11 cellular contexts compared by ENCODE assay signal in the genomic region with DNA sequence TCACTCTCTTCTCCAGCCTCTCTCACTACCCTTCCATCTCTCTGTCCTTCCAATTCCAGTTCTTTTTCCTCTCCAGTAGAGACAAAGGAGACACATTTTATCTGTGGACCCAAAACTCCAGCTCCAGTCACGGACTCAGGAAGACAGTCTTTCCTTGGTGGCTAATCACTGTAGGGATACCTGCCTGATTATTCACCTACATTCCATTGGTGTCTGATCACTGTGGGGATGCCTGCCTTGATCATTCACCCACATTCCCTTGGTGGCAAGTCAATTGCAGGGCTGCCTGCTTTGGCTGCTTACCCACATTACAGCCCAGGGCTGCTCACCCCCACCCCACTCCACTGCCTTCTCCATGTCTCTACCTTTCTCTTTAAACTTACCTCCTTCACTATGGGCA. TPM values are rescaled to one million over a fixed set of nuclear protein-coding genes. Genes with fewer than 3 reads are reported as not detected.
A peak's percentile ranks its signal among the peaks of the same experiment; 100 is the strongest.
DNase-seq lines count a peak whose midpoint lies in the region; ATAC-seq and TF ChIP-seq lines count a peak whose summit lies in the region.
"Not testable (repeated sequence)": the region's sequence is repeated elsewhere in the genome, so short reads cannot be mapped to it uniquely, and the experiment has no call there.
"Had no signal": no experiment of that assay in that cellular context is flagged by ENCODE, and none has a peak within 500 bp of the region (broad histone marks: within the 10 kb centered on the region; RNA-seq: fewer than 3 reads in every experiment).

No MANE protein-coding gene starts in this region.

- CTCF ChIA-PET in activated CD4-positive, alpha-beta T cell treated with anti-CD3 and anti-CD28 coated beads for 36 hours (lab: Charles Lee); activated naive CD4-positive, alpha-beta T cell treated with anti-CD3 and anti-CD28 coated beads for 36 hours (lab: Charles Lee); mammary epithelial cell (lab: Charles Lee; ENCODE audit: low non-redundant PET): not testable (repeated sequence)

- H2AK5ac ChIP-seq in H9 (ENCODE audit: insufficient read length, low read length) = not testable (repeated sequence)

- BruUV-seq in mammary epithelial cell (replicated peaks; lab: Mats Ljungman, UMichigan) = not testable (repeated sequence)

- intact Hi-C loops in activated CD4-positive, alpha-beta T cell treated with anti-CD3 and anti-CD28 coated beads for 36 hours (cut with DNase I, micrococcal nuclease) = loop anchor here in 1 of 2 experiments (5.0 kb wide), 4 partner anchors 227 to 398 kb away; partner anchors contain the start of genes ZNF317, ZNF699 and ZNF846
- intact Hi-C loops in activated naive CD4-positive, alpha-beta T cell treated with anti-CD3 and anti-CD28 coated beads for 36 hours (cut with micrococcal nuclease) = loop anchor here (2.0 kb wide), 2 partner anchors 215 to 335 kb away; partner anchors contain the start of gene ZNF559
- intact Hi-C loops in mammary epithelial cell (cut with micrococcal nuclease) = loop anchor here (1.0 to 10.0 kb wide), 2 partner anchors 44 to 105 kb away; partner anchors contain the start of genes ZNF121 and ZNF266

- not testable (repeated sequence) for H4K20me1 ChIP-seq in H9 (ENCODE audit: control insufficient read depth, insufficient read depth, insufficient read length); mammary epithelial cell (ENCODE audit: insufficient read depth, low read length)

- H4K91ac ChIP-seq in H9 (ENCODE audit: insufficient read length, low read depth, low read length) = not testable (repeated sequence)

- peak overlapping the region in 1 of 3 experiments; percentile 88; a peak in 1 of 7 replicates for H3K27ac Mint-ChIP-seq in H9
- H3K27ac Mint-ChIP-seq in activated CD4-positive, alpha-beta T cell treated with anti-CD3 and anti-CD28 coated beads for 36 hours = peak overlapping the region; percentile 98
- H3K27ac Mint-ChIP-seq in activated naive CD4-positive, alpha-beta T cell treated with anti-CD3 and anti-CD28 coated beads for 36 hours = peak overlapping the region; percentile 15
- peak overlapping the region; percentile 60 to 99 (median 98) for H3K27ac Mint-ChIP-seq in naive thymus-derived CD8-positive, alpha-beta T cell
- peak overlapping the region; percentile 98 for H3K27ac Mint-ChIP-seq in stimulated activated effector memory CD8-positive, alpha-beta T cell treated with anti-CD3 and anti-CD28 coated beads, Interleukin-12 subunit alpha, Interleukin-12 subunit beta, amount 100 ng/mL, for 72 hours

- not testable (repeated sequence) for H2AFZ ChIP-seq in H9 (ENCODE audit: low read length); mammary epithelial cell (ENCODE audit: low read depth, low read length)

- not testable (repeated sequence) for H3K27me3 Mint-ChIP-seq in H9 (ENCODE audit: low read depth); activated CD4-positive, alpha-beta T cell treated with anti-CD3 and anti-CD28 coated beads for 36 hours; activated naive CD4-positive, alpha-beta T cell treated with anti-CD3 and anti-CD28 coated beads for 36 hours (ENCODE audit: low read depth); naive thymus-derived CD8-positive, alpha-beta T cell

- peaks cover 43 to 54% of the 10 kb centered on the region in 2 experiments for H3K9me3 Mint-ChIP-seq in H9
- H3K9me3 Mint-ChIP-seq in activated CD4-positive, alpha-beta T cell treated with anti-CD3 and anti-CD28 coated beads for 36 hours (ENCODE audit: low read depth) = peaks cover 29% of the 10 kb centered on the region
- H3K9me3 Mint-ChIP-seq in activated naive CD4-positive, alpha-beta T cell treated with anti-CD3 and anti-CD28 coated beads for 36 hours = peaks cover 20% of the 10 kb centered on the region
- H3K9me3 Mint-ChIP-seq in naive thymus-derived CD8-positive, alpha-beta T cell = peaks cover 6 to 33% (median 17%) of the 10 kb centered on the region in 9 donors
- H3K9me3 Mint-ChIP-seq in stimulated activated effector memory CD8-positive, alpha-beta T cell treated with anti-CD3 and anti-CD28 coated beads, Interleukin-12 subunit alpha, Interleukin-12 subunit beta, amount 100 ng/mL, for 72 hours = peaks cover 10% of the 10 kb centered on the region

- not testable (repeated sequence) for ATAC-seq in activated CD4-positive, alpha-beta T cell treated with anti-CD3 and anti-CD28 coated beads for 36 hours; naive thymus-derived CD8-positive, alpha-beta T cell; stimulated activated effector memory CD8-positive, alpha-beta T cell treated with anti-CD3 and anti-CD28 coated beads, Interleukin-12 subunit alpha, Interleukin-12 subunit beta, amount 100 ng/mL, for 72 hours
- peak; percentile 59 for ATAC-seq in foreskin keratinocyte

- H3K79me2 ChIP-seq in H9 (ENCODE audit: insufficient read depth, low read length) = not testable (repeated sequence)
- H3K79me2 ChIP-seq in mammary epithelial cell (ENCODE audit: insufficient read depth, low read length) = peaks cover 26% of the 10 kb centered on the region

- H4K5ac ChIP-seq in H9 (ENCODE audit: insufficient read length, low read depth, low read length) = not testable (repeated sequence)

- not testable (repeated sequence) for H3K79me1 ChIP-seq in H9 (ENCODE audit: insufficient read depth, low read depth, low read length, poor library complexity, severe bottlenecking)

- not testable (repeated sequence) for DNase-seq in H9; activated CD4-positive, alpha-beta T cell treated with anti-CD3 and anti-CD28 coated beads for 36 hours; activated naive CD4-positive, alpha-beta T cell treated with anti-CD3 and anti-CD28 coated beads for 36 hours; naive thymus-derived CD8-positive, alpha-beta T cell; stimulated activated effector memory CD8-positive, alpha-beta T cell treated with anti-CD3 and anti-CD28 coated beads, Interleukin-12 subunit alpha, Interleukin-12 subunit beta, amount 100 ng/mL, for 72 hours (ENCODE audit: low spot score in 2 of 2)
- DNase-seq in mammary epithelial cell (peak; percentile 67), foreskin keratinocyte (peak; percentile 58 to 83)

- in situ Hi-C loops in mammary epithelial cell (cut with MboI; ENCODE audit: low sequenced_read_pairs in 2 of 2) = not testable (repeated sequence)

- not testable (repeated sequence) for H3K4me2 ChIP-seq in H9 (ENCODE audit: insufficient read depth, insufficient read length, low read length); mammary epithelial cell (ENCODE audit: insufficient read depth, low read depth, low read length)

- H2BK120ac ChIP-seq in H9 (ENCODE audit: low read depth, low read length, poor library complexity, severe bottlenecking) = not testable (repeated sequence)

- POLR2A ChIA-PET in activated CD4-positive, alpha-beta T cell treated with anti-CD3 and anti-CD28 coated beads for 36 hours (lab: Charles Lee) = not testable (repeated sequence)
- POLR2A ChIA-PET in naive thymus-derived CD8-positive, alpha-beta T cell (lab: Charles Lee) = interaction anchor here (1.7 kb wide), 1 partner anchor 41 kb away, joined by 3 read pairs; no protein-coding TSS in a partner anchor

- H3K14ac ChIP-seq in H9 (ENCODE audit: insufficient read depth, low read length) = not testable (repeated sequence)

- not testable (repeated sequence) for H3K4me1 ChIP-seq in H9 (ENCODE audit: insufficient read depth, low read length); mammary epithelial cell (ENCODE audit: insufficient read depth, low read length); foreskin keratinocyte

- H3K27ac ChIP-seq in H9 (ENCODE audit: insufficient read length, low read depth, low read length); foreskin keratinocyte: not testable (repeated sequence)
- peak overlapping the region; percentile 33 for H3K27ac ChIP-seq in mammary epithelial cell (ENCODE audit: insufficient read depth, low read depth, low read length)

- not testable (repeated sequence) for H3K23ac ChIP-seq in H9 (ENCODE audit: insufficient read length, low read depth, low read length)

- not testable (repeated sequence) for H3K4me3 ChIP-seq in mammary epithelial cell (replicated peaks in 1 of 3; ENCODE audit: insufficient read depth in 1 of 3, low read depth in 2 of 3, low read length in 3 of 3)

- not testable (repeated sequence) for H3K27me3 ChIP-seq in H9 (ENCODE audit: insufficient read depth, low read length); mammary epithelial cell (ENCODE audit: insufficient read depth, low read length); foreskin keratinocyte

- dilution Hi-C loops in mammary epithelial cell (cut with HindIII; ENCODE audit: low sequenced_read_pairs) = not testable (repeated sequence)

- H2BK15ac ChIP-seq in H9 (ENCODE audit: low read depth, low read length) = not testable (repeated sequence)

- not testable (repeated sequence) for H3T11ph ChIP-seq in H9 (ENCODE audit: low read length)

- not testable (repeated sequence) for H3K36me3 ChIP-seq in mammary epithelial cell (ENCODE audit: insufficient read depth, low read length)

- H2BK5ac ChIP-seq in H9 (ENCODE audit: insufficient read length, low read length) = not testable (repeated sequence)

- not testable (repeated sequence) for H4K8ac ChIP-seq in H9 (replicated peaks; ENCODE audit: insufficient read length, low read depth, low read length)

- peaks cover 27 to 35% (median 30%) of the 10 kb centered on the region in 3 experiments for H3K36me3 Mint-ChIP-seq in H9 (ENCODE audit: insufficient read depth in 1 of 3, low read depth in 3 of 3)
- H3K36me3 Mint-ChIP-seq in activated CD4-positive, alpha-beta T cell treated with anti-CD3 and anti-CD28 coated beads for 36 hours (ENCODE audit: low read depth) = peaks cover 40% of the 10 kb centered on the region
- peaks cover 34% of the 10 kb centered on the region for H3K36me3 Mint-ChIP-seq in activated naive CD4-positive, alpha-beta T cell treated with anti-CD3 and anti-CD28 coated beads for 36 hours (ENCODE audit: low read depth)
- peaks cover 15 to 44% (median 32%) of the 10 kb centered on the region in 3 donors for H3K36me3 Mint-ChIP-seq in naive thymus-derived CD8-positive, alpha-beta T cell
- peaks cover 25% of the 10 kb centered on the region for H3K36me3 Mint-ChIP-seq in stimulated activated effector memory CD8-positive, alpha-beta T cell treated with anti-CD3 and anti-CD28 coated beads, Interleukin-12 subunit alpha, Interleukin-12 subunit beta, amount 100 ng/mL, for 72 hours

- not testable (repeated sequence) for H3K4me1 Mint-ChIP-seq in H9
- peaks cover 14% of the 10 kb centered on the region for H3K4me1 Mint-ChIP-seq in activated CD4-positive, alpha-beta T cell treated with anti-CD3 and anti-CD28 coated beads for 36 hours
- H3K4me1 Mint-ChIP-seq in activated naive CD4-positive, alpha-beta T cell treated with anti-CD3 and anti-CD28 coated beads for 36 hours (ENCODE audit: low read depth) = peaks cover 22% of the 10 kb centered on the region
- peaks cover 16 to 37% (median 31%) of the 10 kb centered on the region in 4 donors for H3K4me1 Mint-ChIP-seq in naive thymus-derived CD8-positive, alpha-beta T cell
- peaks cover 16% of the 10 kb centered on the region for H3K4me1 Mint-ChIP-seq in stimulated activated effector memory CD8-positive, alpha-beta T cell treated with anti-CD3 and anti-CD28 coated beads, Interleukin-12 subunit alpha, Interleukin-12 subunit beta, amount 100 ng/mL, for 72 hours

- not testable (repeated sequence) for TF ChIP-seq CTCF in H9 (conservative IDR thresholded peaks at IDR 0.05); mammary epithelial cell (conservative IDR thresholded peaks at IDR 0.05 in 1 of 2, IDR thresholded peaks at IDR 0.05 in 1 of 2; ENCODE audit: extremely low read depth in 1 of 2, insufficient read depth in 1 of 2, low read depth in 1 of 2, low read length in 2 of 2); foreskin keratinocyte (conservative IDR thresholded peaks at IDR 0.05)

- H3K9ac ChIP-seq in H9 (ENCODE audit: extremely low read depth, insufficient read length, low read length); mammary epithelial cell (ENCODE audit: insufficient read depth, low read length): not testable (repeated sequence)

- not testable (repeated sequence) for H3K9me3 ChIP-seq in H9 (ENCODE audit: control insufficient read depth, low read depth, low read length)
- H3K9me3 ChIP-seq in mammary epithelial cell (replicated peaks; ENCODE audit: insufficient read depth, low read length) = peaks cover 23% of the 10 kb centered on the region

- not testable (repeated sequence) for H2BK12ac ChIP-seq in H9 (ENCODE audit: insufficient read length, low read depth, low read length)

- not testable (repeated sequence) for H3K23me2 ChIP-seq in H9 (ENCODE audit: insufficient read length, low read depth, low read length, poor library complexity, severe bottlenecking)

- not testable (repeated sequence) for H2BK20ac ChIP-seq in H9 (ENCODE audit: low read depth, low read length, poor library complexity, severe bottlenecking)

- not testable (repeated sequence) for H3K56ac ChIP-seq in H9 (ENCODE audit: insufficient read length, low read depth, low read length)

- not testable (repeated sequence) for H3K4ac ChIP-seq in H9 (ENCODE audit: low read depth, low read length)

- peak overlapping the region; percentile 99 to 100; a peak in 3 of 5 replicates for H3K4me3 Mint-ChIP-seq in H9
- H3K4me3 Mint-ChIP-seq in activated CD4-positive, alpha-beta T cell treated with anti-CD3 and anti-CD28 coated beads for 36 hours = peak overlapping the region; percentile 97
- peak overlapping the region; percentile 3 for H3K4me3 Mint-ChIP-seq in activated naive CD4-positive, alpha-beta T cell treated with anti-CD3 and anti-CD28 coated beads for 36 hours
- peak overlapping the region; percentile 42 to 99 (median 97) for H3K4me3 Mint-ChIP-seq in naive thymus-derived CD8-positive, alpha-beta T cell
- peak overlapping the region; percentile 96 for H3K4me3 Mint-ChIP-seq in stimulated activated effector memory CD8-positive, alpha-beta T cell treated with anti-CD3 and anti-CD28 coated beads, Interleukin-12 subunit alpha, Interleukin-12 subunit beta, amount 100 ng/mL, for 72 hours

- WGBS in H9 (ENCODE audit: extremely low coverage, insufficient read length, low lambda C conversion rate) = no CpG with 5 or more reads among the region's 1 CpG
- WGBS in mammary epithelial cell (ENCODE audit: low coverage, missing lambda C conversion rate) = 56% methylated on average over 1 of the region's 1 CpG

- H3K18ac ChIP-seq in H9 (ENCODE audit: insufficient read length, low read depth, low read length) = not testable (repeated sequence)

RNA-seq across cellular contexts. Expression of gene ZNF426, which starts 1.5 kb away (rescaled TPM):
- total RNA-seq in H9 (2021) (27.2 and 29.4 TPM in 2 replicates), mammary epithelial cell (10 to 100 TPM; 16.2 to 28.0 TPM), foreskin keratinocyte (10.9 and 11.4 TPM in 2 replicates)
- 10 to 100 TPM; 10.4 to 12.3 TPM for total RNA-seq in activated CD4-positive, alpha-beta T cell treated with anti-CD3 and anti-CD28 coated beads for 36 hours
- total RNA-seq in activated naive CD4-positive, alpha-beta T cell treated with anti-CD3 and anti-CD28 coated beads for 36 hours = 10 to 100 TPM; 11.2 to 12.3 TPM
- polyA plus RNA-seq in mammary epithelial cell (5.1 TPM), foreskin keratinocyte (2.0 TPM in 2 replicates)
- polyA minus RNA-seq in mammary epithelial cell = 9.9 TPM
- 10 to 100 TPM; 24.4 to 27.3 TPM for total RNA-seq in naive thymus-derived CD8-positive, alpha-beta T cell
- 10 to 100 TPM; 15.8 to 18.4 (median 17.4) TPM for polyA plus RNA-seq in naive thymus-derived CD8-positive, alpha-beta T cell

RNA-seq across cellular contexts. Expression of gene ZNF560, which starts 41.5 kb away (rescaled TPM):
- not detected in 2 replicates for total RNA-seq in H9 (2021)
- under 1 TPM in 1 of 2 experiments, not detected in 1; 0.25 TPM for total RNA-seq in activated CD4-positive, alpha-beta T cell treated with anti-CD3 and anti-CD28 coated beads for 36 hours
- under 1 TPM in 1 of 2 experiments, not detected in 1; 0.12 TPM for total RNA-seq in activated naive CD4-positive, alpha-beta T cell treated with anti-CD3 and anti-CD28 coated beads for 36 hours
- total RNA-seq in mammary epithelial cell = under 1 TPM; under 0.01 to 0.19 TPM
- polyA plus RNA-seq in mammary epithelial cell = 0.05 TPM
- polyA minus RNA-seq in mammary epithelial cell = not detected
- 0.28 and 0.34 TPM in 2 replicates for total RNA-seq in foreskin keratinocyte
- polyA plus RNA-seq in foreskin keratinocyte = 0.19 and 0.46 TPM in 2 replicates
- not detected for total RNA-seq in naive thymus-derived CD8-positive, alpha-beta T cell
- not detected for polyA plus RNA-seq in naive thymus-derived CD8-positive, alpha-beta T cell
- total RNA-seq: T-helper 1 cell treated with Interleukin-12 subunit alpha and Interleukin-12 subunit beta and Interleukin-4 antibody, amounts not matched to agents 30 ng/mL and 1 ng/mL, for 36 hours; upper lobe of right lung had no signal
- polyA plus RNA-seq: CD14-positive monocyte, small intestine had no signal

RNA-seq across cellular contexts. Expression of gene ZNF121, which starts 44.4 kb away (rescaled TPM):
- total RNA-seq in H9 (2021) (162 and 171 TPM in 2 replicates), mammary epithelial cell (10 to 100 TPM; 62.4 to 70.5 TPM), foreskin keratinocyte (44.6 and 49.4 TPM in 2 replicates)
- total RNA-seq in activated CD4-positive, alpha-beta T cell treated with anti-CD3 and anti-CD28 coated beads for 36 hours = 10 to 100 TPM; 71.4 to 75.3 TPM
- total RNA-seq in activated naive CD4-positive, alpha-beta T cell treated with anti-CD3 and anti-CD28 coated beads for 36 hours = 10 to 100 TPM; 57.1 to 60.1 TPM
- polyA plus RNA-seq in mammary epithelial cell (5.7 TPM), foreskin keratinocyte (5.2 and 5.9 TPM in 2 replicates)
- 57.5 TPM for polyA minus RNA-seq in mammary epithelial cell
- total RNA-seq in naive thymus-derived CD8-positive, alpha-beta T cell = 10 to 100 TPM; 63.0 to 66.0 TPM
- 1 to 10 TPM; 1.9 to 3.7 (median 3.5) TPM for polyA plus RNA-seq in naive thymus-derived CD8-positive, alpha-beta T cell

Comparison
In these comparisons a context has a peak if more than half of its experiments do, and no peak if none do; other contexts are left out.
1. H3K4me3 Mint-ChIP-seq: peak in every context shown above with its lines; median percentile 100 in H9; 97 in activated CD4-positive, alpha-beta T cell treated with anti-CD3 and anti-CD28 coated beads for 36 hours; 97 in naive thymus-derived CD8-positive, alpha-beta T cell; 96 in stimulated activated effector memory CD8-positive, alpha-beta T cell treated with anti-CD3 and anti-CD28 coated beads, Interleukin-12 subunit alpha, Interleukin-12 subunit beta, amount 100 ng/mL, for 72 hours; 3 in activated naive CD4-positive, alpha-beta T cell treated with anti-CD3 and anti-CD28 coated beads for 36 hours.